13 cellular contexts compared by ENCODE assay signal in the genomic region with DNA sequence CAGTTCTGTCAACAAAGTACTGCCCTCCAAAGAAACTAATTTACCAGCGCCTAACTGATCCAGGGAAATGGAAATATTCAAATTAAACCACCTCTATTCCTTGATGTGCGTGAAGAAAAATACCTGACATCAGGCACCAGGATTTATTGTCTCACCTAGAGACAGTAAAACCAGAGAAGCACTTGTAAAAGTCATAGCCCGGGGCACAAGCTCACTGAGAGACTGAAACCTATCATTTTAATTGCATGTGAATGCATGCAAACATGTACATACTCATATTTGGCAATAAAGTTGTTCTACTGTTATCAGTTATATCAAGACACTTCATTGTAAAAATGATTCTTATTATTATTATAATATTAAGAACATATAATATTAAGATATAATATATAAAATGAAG.
A peak's percentile ranks its signal among the peaks of the same experiment; 100 is the strongest.
DNase-seq lines count a peak whose midpoint lies in the region; ATAC-seq lines count a peak whose summit lies in the region.
"Had no signal": no experiment of that assay in that cellular context is flagged by ENCODE, and none has a peak within 500 bp of the region (broad histone marks: within the 10 kb centered on the region; RNA-seq: fewer than 3 reads in every experiment).

No MANE protein-coding gene starts in this region.

- in situ Hi-C loops in KBM-7 (cut with MboI; ENCODE audit: low pct_unique_long_range_greater_than_20kb, low sequenced_read_pairs), result no loop called here

- ATAC-seq in GM19351 (IDR thresholded peaks at IDR 0.05; ENCODE audit: unreplicated experiment) (no peak), HG02981 (IDR thresholded peaks at IDR 0.05; ENCODE audit: unreplicated experiment) (no peak)
- ATAC-seq: K562 had no signal

- DNase-seq in SKM-1 treated with dmso at 0.1 percent for 144 hours (lab: John Stamatoyannopoulos, UW; ENCODE audit: unreplicated experiment) (peak; percentile 19), SKM-1 (lab: John Stamatoyannopoulos, UW; ENCODE audit: unreplicated experiment) (no peak), KBM-7 (peak; percentile 32), NCI-H748 treated with DMSO at 0.1 percent for 48 hours (lab: John Stamatoyannopoulos, UW) (peak; percentile 39), left kidney (ENCODE audit: low read depth, low spot score) (peak; percentile 69), HPDE6-E6E7 (ENCODE audit: extremely low spot score) (no peak)
- DNase-seq: activated CD8-positive, alpha-beta memory T cell treated with anti-CD3 and anti-CD28 coated beads, Interleukin-2, amount 50 U/mL, for 48 hours; dorsolateral prefrontal cortex; kidney; WERI-Rb-1 had no signal

Comparison
In these comparisons a context has a peak if more than half of its experiments do, and no peak if none do; other contexts are left out.
1. DNase-seq: peak in SKM-1 treated with dmso at 0.1 percent for 144 hours (single experiment), KBM-7 (single experiment), NCI-H748 treated with DMSO at 0.1 percent for 48 hours (single experiment) and left kidney (single experiment); none in SKM-1 (single experiment) and HPDE6-E6E7 (single experiment).